ENCODE assay signal across 30 cellular contexts in the genomic region with DNA sequence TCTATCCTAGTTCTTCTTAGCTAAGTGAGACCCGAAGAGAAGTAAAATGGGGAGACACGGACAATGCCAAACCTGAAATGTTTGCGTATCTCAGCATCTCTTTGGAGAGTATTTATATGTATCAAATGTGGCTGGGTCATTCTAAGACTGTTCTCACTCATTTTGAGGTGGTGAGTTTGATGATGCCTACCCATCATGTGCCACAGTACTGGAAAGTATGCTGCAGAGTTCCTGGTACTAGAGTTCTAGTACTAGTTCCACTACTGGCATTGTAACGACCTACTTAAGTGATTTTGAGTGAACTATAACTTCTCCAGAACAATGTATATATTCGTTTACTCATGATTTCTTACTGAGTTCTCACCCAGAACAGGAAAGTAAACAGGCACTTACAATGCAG. TPM values are rescaled to one million over a fixed set of nuclear protein-coding genes. Genes with fewer than 3 reads are reported as not detected.
"Had no signal": no experiment of that assay in that cellular context is flagged by ENCODE, and none has a peak within 500 bp of the region (broad histone marks: within the 10 kb centered on the region; RNA-seq: fewer than 3 reads in every experiment).

No MANE protein-coding gene starts in this region.

- H3K27me3 Mint-ChIP-seq: stimulated activated naive CD8-positive, alpha-beta T cell treated with anti-CD3 and anti-CD28 coated beads, Interleukin-15, amount 100 ng/mL, for 72 hours; type B pancreatic cell had no signal

- H3K27ac Mint-ChIP-seq: stimulated activated memory B cell treated with anti-CD40 and anti-IgM and Interleukin-4, amounts not matched to agents 10 μg/mL and 1 μg/mL and 100 μg/mL, for 72 hours; stimulated activated naive B cell treated with anti-CD40 and anti-IgM and Interleukin-4, amounts not matched to agents 10 μg/mL and 1 μg/mL and 100 μg/mL, for 72 hours; stimulated activated naive CD8-positive, alpha-beta T cell treated with anti-CD3 and anti-CD28 coated beads, Interleukin-15, amount 100 ng/mL, for 72 hours; stimulated activated naive CD8-positive, alpha-beta T cell treated with anti-CD3 and anti-CD28 coated beads, Interleukin-15, Interleukin-2, amounts not matched to agents 100 ng/mL and 50 ng/mL, for 24 hours; type B pancreatic cell had no signal

- H3K4me3 ChIP-seq: stomach, suprapubic skin, testis, thoracic aorta, thyroid gland, tibial artery, tibial nerve, transverse colon, upper lobe of left lung, upper lobe of right lung, uterus, vagina had no signal

- H3K4me1 Mint-ChIP-seq: stimulated activated naive CD8-positive, alpha-beta T cell treated with anti-CD3 and anti-CD28 coated beads, Interleukin-15, amount 100 ng/mL, for 72 hours had no signal

- H3K9me3 ChIP-seq: stomach, suprapubic skin, testis, thoracic aorta, thyroid gland, tibial artery, transverse colon, upper lobe of left lung, upper lobe of right lung, uterus, vagina had no signal

- H3K36me3 ChIP-seq: stomach, suprapubic skin, thoracic aorta, thyroid gland, tibial artery, tibial nerve, transverse colon, upper lobe of left lung, upper lobe of right lung, uterus, vagina had no signal

- H3K9me3 Mint-ChIP-seq: stimulated activated memory B cell treated with anti-CD40 and anti-IgM and Interleukin-4, amounts not matched to agents 10 μg/mL and 1 μg/mL and 100 μg/mL, for 72 hours; stimulated activated naive B cell treated with anti-CD40 and anti-IgM and Interleukin-4, amounts not matched to agents 10 μg/mL and 1 μg/mL and 100 μg/mL, for 72 hours; stimulated activated naive CD8-positive, alpha-beta T cell treated with anti-CD3 and anti-CD28 coated beads, Interleukin-15, Interleukin-2, amounts not matched to agents 100 ng/mL and 50 ng/mL, for 24 hours; type B pancreatic cell had no signal

- H3K4me3 Mint-ChIP-seq: stimulated activated memory B cell treated with anti-CD40 and anti-IgM and Interleukin-4, amounts not matched to agents 10 μg/mL and 1 μg/mL and 100 μg/mL, for 72 hours; stimulated activated naive B cell treated with anti-CD40 and anti-IgM and Interleukin-4, amounts not matched to agents 10 μg/mL and 1 μg/mL and 100 μg/mL, for 72 hours; stimulated activated naive CD8-positive, alpha-beta T cell treated with anti-CD3 and anti-CD28 coated beads, Interleukin-15, amount 100 ng/mL, for 72 hours; stimulated activated naive CD8-positive, alpha-beta T cell treated with anti-CD3 and anti-CD28 coated beads, Interleukin-15, Interleukin-2, amounts not matched to agents 100 ng/mL and 50 ng/mL, for 24 hours; type B pancreatic cell had no signal

- H3K27me3 ChIP-seq: stomach, suprapubic skin, testis, thyroid gland, tibial artery, tibial nerve, transverse colon, upper lobe of left lung, upper lobe of right lung, uterus, vagina had no signal

- H3K4me1 ChIP-seq: stomach, suprapubic skin, testis, thyroid gland, tibial nerve, transverse colon, upper lobe of left lung, upper lobe of right lung, uterus, vagina had no signal

- H3K36me3 Mint-ChIP-seq: stimulated activated naive B cell treated with anti-CD40 and anti-IgM and Interleukin-4, amounts not matched to agents 10 μg/mL and 1 μg/mL and 100 μg/mL, for 72 hours; type B pancreatic cell had no signal

- DNase-seq: stimulated activated CD4-positive, alpha-beta T cell treated with anti-CD3 and anti-CD28 coated beads, Interleukin-2, amount 100 ng/mL, for 48 hours; stimulated activated CD4-positive, alpha-beta T cell treated with anti-CD3 and anti-CD28 coated beads, Interleukin-4, amount 100 ng/mL, for 1 hour; stimulated activated CD4-positive, alpha-beta T cell treated with anti-CD3 and anti-CD28 coated beads, Interleukin-4, amount 100 ng/mL, for 24 hours; stimulated activated CD4-positive, alpha-beta T cell treated with anti-CD3 and anti-CD28 coated beads, Interleukin-4, amount 100 ng/mL, for 4 hours; stimulated activated CD8-positive, alpha-beta memory T cell treated with anti-CD3 and anti-CD28 coated beads, Interleukin-4, amount 100 ng/mL, for 48 hours; stimulated activated naive B cell treated with anti-CD40 and anti-IgM and Interleukin-4, amounts not matched to agents 10 μg/mL and 1 μg/mL and 100 μg/mL, for 72 hours; stimulated activated naive CD4-positive, alpha-beta T cell; stimulated activated naive CD4-positive, alpha-beta T cell treated with Interleukin-2 at 50 U/mL for 16 hours; stimulated activated naive CD8-positive, alpha-beta T cell treated with anti-CD3 and anti-CD28 coated beads, Interleukin-15, amount 100 ng/mL, for 72 hours; stimulated activated naive CD8-positive, alpha-beta T cell treated with anti-CD3 and anti-CD28 coated beads, Interleukin-15, Interleukin-2, amounts not matched to agents 100 U/mL and 50 U/mL, for 24 hours; stomach; substantia nigra; testis; thyroid gland; tibial artery; transverse colon; trophoblast cell; upper lobe of left lung; upper lobe of right lung; uterus had no signal

- ATAC-seq: stimulated activated memory B cell treated with anti-CD40 and anti-IgM and Interleukin-4, amounts not matched to agents 10 μg/mL and 1 μg/mL and 100 μg/mL, for 72 hours; stimulated activated naive B cell treated with anti-CD40 and anti-IgM and Interleukin-4, amounts not matched to agents 10 μg/mL and 1 μg/mL and 100 μg/mL, for 72 hours; stimulated activated naive CD8-positive, alpha-beta T cell treated with anti-CD3 and anti-CD28 coated beads, Interleukin-15, amount 100 ng/mL, for 72 hours; stimulated activated naive CD8-positive, alpha-beta T cell treated with anti-CD3 and anti-CD28 coated beads, Interleukin-15, Interleukin-2, amounts not matched to agents 100 U/mL and 50 U/mL, for 24 hours; upper lobe of right lung had no signal

- H3K27ac ChIP-seq: stomach, suprapubic skin, testis, thoracic aorta, thyroid gland, tibial artery, tibial nerve, transverse colon, upper lobe of left lung, upper lobe of right lung, uterus, vagina had no signal

RNA-seq across cellular contexts. Expression of a gene that starts 41.9 kb away (rescaled TPM):
- total RNA-seq: stomach, subcutaneous adipose tissue, thoracic aorta, transverse colon, upper lobe of right lung, ureter, vagina had no signal
- polyA plus RNA-seq: stomach, urinary bladder had no signal
